6 cellular contexts compared by ENCODE assay signal in the genomic region with DNA sequence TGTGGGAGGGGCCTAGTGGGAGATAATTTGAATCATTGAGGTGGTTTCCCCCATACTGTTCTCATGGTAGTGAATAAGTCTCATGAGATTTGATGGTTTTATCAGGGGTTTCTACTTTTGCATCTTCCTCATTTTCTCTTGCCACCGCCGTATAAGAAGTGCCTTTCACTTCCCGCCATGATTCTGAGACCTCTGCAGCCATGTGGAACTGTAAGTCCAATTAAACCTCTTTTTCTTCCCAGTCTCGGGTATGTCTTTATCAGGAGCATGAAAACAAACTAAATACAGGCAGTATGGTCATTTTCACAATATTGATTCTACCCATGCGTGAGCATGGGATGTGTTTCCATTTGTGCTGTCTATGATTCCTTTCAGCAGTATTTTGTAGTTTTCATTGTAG. TPM values are rescaled to one million over a fixed set of nuclear protein-coding genes. Genes with fewer than 3 reads are reported as not detected.
"Had no signal": no experiment of that assay in that cellular context is flagged by ENCODE, and none has a peak within 500 bp of the region (broad histone marks: within the 10 kb centered on the region; RNA-seq: fewer than 3 reads in every experiment).

No MANE protein-coding gene starts in this region.

RNA-seq across cellular contexts. Expression of gene SCN2B, which starts 16.4 kb away (rescaled TPM):
- total RNA-seq: dermis microvascular lymphatic vessel endothelial cell, glomerular endothelial cell, lung microvascular endothelial cell, mesenteric fat pad had no signal

RNA-seq across cellular contexts. Expression of gene JAML, which starts 32.0 kb away (rescaled TPM):
- total RNA-seq: chondrocyte, glomerular endothelial cell, lung microvascular endothelial cell, mesothelial cell of epicardium had no signal

RNA-seq across cellular contexts. Expression of gene SCN4B, which starts 40.2 kb away (rescaled TPM):
- total RNA-seq: lung microvascular endothelial cell had no signal
